In the genomic region with DNA sequence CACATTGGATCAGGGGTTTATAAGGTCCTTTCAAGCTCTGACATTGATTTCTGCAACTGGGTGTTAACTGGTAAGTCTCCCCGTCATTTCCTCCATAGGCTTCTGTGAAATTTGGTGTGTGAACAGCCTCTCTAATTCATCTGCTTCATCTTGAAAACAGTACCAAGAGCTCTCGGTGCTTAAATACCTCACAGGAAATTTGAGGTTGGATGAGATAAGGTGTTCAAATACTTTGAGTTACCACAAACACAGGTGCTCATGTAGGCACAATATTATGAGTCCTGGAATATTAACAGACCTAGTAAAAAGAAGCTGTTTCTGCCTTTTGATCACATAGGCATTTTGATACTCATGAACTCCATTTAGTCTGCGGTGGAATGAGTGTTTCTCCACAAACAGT, we compare ENCODE assay signal across 9 cellular contexts.
DNase-seq lines count a peak whose midpoint lies in the region; ATAC-seq and TF ChIP-seq lines count a peak whose summit lies in the region.
"Had no signal": no experiment of that assay in that cellular context is flagged by ENCODE, and none has a peak within 500 bp of the region (broad histone marks: within the 10 kb centered on the region; RNA-seq: fewer than 3 reads in every experiment).

No MANE protein-coding gene starts in this region.

- peaks cover 74% of the 10 kb centered on the region for H3K4me1 Mint-ChIP-seq in activated CD8-positive, alpha-beta memory T cell treated with anti-CD3 and anti-CD28 coated beads, Interleukin-2, amount 10 ng/mL, durations not matched to agents 7 days and 5 days
- peaks cover 80 to 86% (median 84%) of the 10 kb centered on the region in 3 donors for H3K4me1 Mint-ChIP-seq in T-cell

- intact Hi-C loops in heart left ventricle (cut with DNase I) = no loop called here

- TF ChIP-seq CTCF in heart left ventricle (IDR thresholded peaks at IDR 0.05) = no peak

- no peak overlapping the region for H4K91ac ChIP-seq in trophoblast cell (ENCODE audit: low read depth, low read length)

- H3K4me3 ChIP-seq in heart left ventricle = no peak overlapping the region
- H3K4me3 ChIP-seq in trophoblast cell (ENCODE audit: low read depth, low read length) = no peak overlapping the region

- peaks cover 10% of the 10 kb centered on the region for H3K79me1 ChIP-seq in trophoblast cell (ENCODE audit: low read length)

- H3K27me3 ChIP-seq in heart left ventricle (no peaks in the 10 kb centered on the region), trophoblast cell (ENCODE audit: insufficient read depth, low read length) (no peaks in the 10 kb centered on the region)

- no peaks in the 10 kb centered on the region for H3K79me2 ChIP-seq in trophoblast cell (ENCODE audit: control insufficient read depth, insufficient read depth, low read length, poor library complexity)

- no peak overlapping the region for H2BK12ac ChIP-seq in trophoblast cell (ENCODE audit: low read length)

- H3K9me3 Mint-ChIP-seq in activated CD8-positive, alpha-beta memory T cell treated with anti-CD3 and anti-CD28 coated beads, Interleukin-2, amount 10 ng/mL, durations not matched to agents 7 days and 5 days (ENCODE audit: low read depth) = peaks cover 11% of the 10 kb centered on the region
- peaks cover 0 to 14% (median 7%) of the 10 kb centered on the region in 3 donors for H3K9me3 Mint-ChIP-seq in T-cell

- H2BK5ac ChIP-seq in trophoblast cell (ENCODE audit: low read depth, low read length, poor library complexity) = no peak overlapping the region

- no peak overlapping the region for H2AK5ac ChIP-seq in trophoblast cell (ENCODE audit: low read length)

- no peak overlapping the region for H3K23ac ChIP-seq in trophoblast cell (ENCODE audit: low read length)

- peak overlapping the region; percentile 17 for H3K4me3 Mint-ChIP-seq in activated CD8-positive, alpha-beta memory T cell treated with anti-CD3 and anti-CD28 coated beads, Interleukin-2, amount 10 ng/mL, durations not matched to agents 7 days and 5 days
- H3K4me3 Mint-ChIP-seq in T-cell = peak overlapping the region in 2 of 3 donors; percentile 11 to 74

- H2AFZ ChIP-seq in trophoblast cell (ENCODE audit: insufficient read depth, low read length, poor library complexity) = no peak overlapping the region

- H3K14ac ChIP-seq in trophoblast cell (ENCODE audit: low read length) = no peak overlapping the region

- no peak for TF ChIP-seq POLR2A in heart left ventricle (IDR thresholded peaks at IDR 0.05)

- no peak overlapping the region for H3K18ac ChIP-seq in trophoblast cell (ENCODE audit: low read length)

- H3K4ac ChIP-seq in trophoblast cell (ENCODE audit: low read depth, low read length) = no peak overlapping the region

- H3K27ac ChIP-seq in heart left ventricle (peak overlapping the region in 1 of 12 donors; percentile 38), trophoblast cell (ENCODE audit: low read depth, low read length) (no peak overlapping the region)

- no peak overlapping the region for H4K8ac ChIP-seq in trophoblast cell (ENCODE audit: low read depth, low read length)

- DNase-seq in activated CD8-positive, alpha-beta memory T cell treated with anti-CD3 and anti-CD28 coated beads, Interleukin-2, amount 10 ng/mL, durations not matched to agents 7 days and 5 days = peak; percentile 78
- DNase-seq in activated CD8-positive, alpha-beta memory T cell treated with anti-CD3 and anti-CD28 coated beads, Interleukin-2, amount 50 U/mL, for 48 hours = no peak
- peak in 28 of 34 experiments; percentile 7 to 79 (median 46) for DNase-seq in T-cell
- DNase-seq in stimulated activated CD8-positive, alpha-beta memory T cell treated with anti-CD3 and anti-CD28 coated beads, Interleukin-7, amount 100 ng/mL, for 4 hours (ENCODE audit: low read depth in 2 of 2) = peak; percentile 19 to 36
- DNase-seq in ecto neural progenitor cell (ENCODE audit: low spot score) = no peak
- no peak for DNase-seq in heart left ventricle
- DNase-seq in trophoblast cell = no peak
- DNase-seq: right cardiac atrium had no signal

- no peak overlapping the region for H2BK120ac ChIP-seq in trophoblast cell (ENCODE audit: insufficient read depth, low read length, poor library complexity)

- H3K27me3 Mint-ChIP-seq in activated CD8-positive, alpha-beta memory T cell treated with anti-CD3 and anti-CD28 coated beads, Interleukin-2, amount 10 ng/mL, durations not matched to agents 7 days and 5 days = no peaks in the 10 kb centered on the region
- H3K27me3 Mint-ChIP-seq in T-cell = no peaks in the 10 kb centered on the region

- H3K27ac Mint-ChIP-seq in activated CD8-positive, alpha-beta memory T cell treated with anti-CD3 and anti-CD28 coated beads, Interleukin-2, amount 10 ng/mL, durations not matched to agents 7 days and 5 days = peak overlapping the region; percentile 92
- H3K27ac Mint-ChIP-seq in T-cell = peak overlapping the region; percentile 93 to 94

- H3K9me3 ChIP-seq in heart left ventricle (peaks cover 0 to 3% (median 0%) of the 10 kb centered on the region in 12 donors), trophoblast cell (ENCODE audit: insufficient read depth, low read depth, low read length) (no peaks in the 10 kb centered on the region)

- CTCF ChIA-PET in activated CD8-positive, alpha-beta memory T cell treated with anti-CD3 and anti-CD28 coated beads, Interleukin-2, amount 10 ng/mL, durations not matched to agents 7 days and 5 days (lab: Charles Lee) = interaction anchor here (0.9 to 6.8 kb wide), 9 partner anchors 12 to 145 kb away, joined by 3 to 39 read pairs (median 3); no protein-coding TSS in a partner anchor
- CTCF ChIA-PET in T-cell (lab: Charles Lee) = interaction anchor here (0.7 to 1.8 kb wide), 9 partner anchors 54 to 287 kb away, joined by 3 to 9 read pairs (median 3); a partner anchor contains a TSS

- H3K4me2 ChIP-seq in trophoblast cell (ENCODE audit: low read length) = no peak overlapping the region

- H3K36me3 ChIP-seq in heart left ventricle (no peaks in the 10 kb centered on the region), trophoblast cell (ENCODE audit: control insufficient read depth in 1 of 2, insufficient read depth in 2 of 2, low read length in 2 of 2) (peaks cover 0 to 2% of the 10 kb centered on the region in 2 experiments)

- H3K4me1 ChIP-seq in heart left ventricle = peaks cover 0 to 9% (median 0%) of the 10 kb centered on the region in 12 donors
- H3K4me1 ChIP-seq in trophoblast cell (ENCODE audit: control insufficient read depth in 1 of 2, insufficient read depth in 2 of 2, low read length in 2 of 2) = peaks cover 4 to 10% of the 10 kb centered on the region in 2 experiments

- no peak overlapping the region for H4K12ac ChIP-seq in trophoblast cell (ENCODE audit: low read depth, low read length)

- 73 to 82% (median 80%) methylated on average over 3 of the region's 3 CpGs for WGBS in heart left ventricle, 4 donors
- no CpG with 5 or more reads among the region's 3 CpGs for WGBS in trophoblast cell (ENCODE audit: extremely low coverage, insufficient coverage, insufficient read length)

- peaks cover 44% of the 10 kb centered on the region for H3K36me3 Mint-ChIP-seq in activated CD8-positive, alpha-beta memory T cell treated with anti-CD3 and anti-CD28 coated beads, Interleukin-2, amount 10 ng/mL, durations not matched to agents 7 days and 5 days
- H3K36me3 Mint-ChIP-seq in T-cell = peaks cover 12% of the 10 kb centered on the region

- POLR2A ChIA-PET in T-cell (lab: Charles Lee) = interaction anchor here (0.5 to 1.3 kb wide), 5 partner anchors 120 to 633 kb away, joined by 3 to 14 read pairs (median 5); no protein-coding TSS in a partner anchor

- ATAC-seq in activated CD8-positive, alpha-beta memory T cell treated with anti-CD3 and anti-CD28 coated beads, Interleukin-2, amount 10 ng/mL, durations not matched to agents 7 days and 5 days = peak; percentile 76
- ATAC-seq in HG02759 (IDR thresholded peaks at IDR 0.05; ENCODE audit: unreplicated experiment) (peak; percentile 74), T-cell (replicated peaks in 1 of 4) (peak; percentile 89 to 94 (median 93)), heart left ventricle (no peak)
- ATAC-seq: right cardiac atrium had no signal

- H3K9ac ChIP-seq in trophoblast cell (ENCODE audit: low read length) = no peak overlapping the region

Comparison
In these comparisons a context has a peak if more than half of its experiments do, and no peak if none do; other contexts are left out.
1. DNase-seq: peak in activated CD8-positive, alpha-beta memory T cell treated with anti-CD3 and anti-CD28 coated beads, Interleukin-2, amount 10 ng/mL, durations not matched to agents 7 days and 5 days (single experiment), T-cell (28 of 34) and stimulated activated CD8-positive, alpha-beta memory T cell treated with anti-CD3 and anti-CD28 coated beads, Interleukin-7, amount 100 ng/mL, for 4 hours (2 of 2); none in activated CD8-positive, alpha-beta memory T cell treated with anti-CD3 and anti-CD28 coated beads, Interleukin-2, amount 50 U/mL, for 48 hours (single experiment), ecto neural progenitor cell (single experiment), heart left ventricle (0 of 5) and trophoblast cell (0 of 2).
2. ATAC-seq: peak in activated CD8-positive, alpha-beta memory T cell treated with anti-CD3 and anti-CD28 coated beads, Interleukin-2, amount 10 ng/mL, durations not matched to agents 7 days and 5 days (single experiment), HG02759 (single experiment) and T-cell (4 of 4); none in heart left ventricle (0 of 4).